9 cellular contexts compared by ENCODE assay signal in the genomic region with DNA sequence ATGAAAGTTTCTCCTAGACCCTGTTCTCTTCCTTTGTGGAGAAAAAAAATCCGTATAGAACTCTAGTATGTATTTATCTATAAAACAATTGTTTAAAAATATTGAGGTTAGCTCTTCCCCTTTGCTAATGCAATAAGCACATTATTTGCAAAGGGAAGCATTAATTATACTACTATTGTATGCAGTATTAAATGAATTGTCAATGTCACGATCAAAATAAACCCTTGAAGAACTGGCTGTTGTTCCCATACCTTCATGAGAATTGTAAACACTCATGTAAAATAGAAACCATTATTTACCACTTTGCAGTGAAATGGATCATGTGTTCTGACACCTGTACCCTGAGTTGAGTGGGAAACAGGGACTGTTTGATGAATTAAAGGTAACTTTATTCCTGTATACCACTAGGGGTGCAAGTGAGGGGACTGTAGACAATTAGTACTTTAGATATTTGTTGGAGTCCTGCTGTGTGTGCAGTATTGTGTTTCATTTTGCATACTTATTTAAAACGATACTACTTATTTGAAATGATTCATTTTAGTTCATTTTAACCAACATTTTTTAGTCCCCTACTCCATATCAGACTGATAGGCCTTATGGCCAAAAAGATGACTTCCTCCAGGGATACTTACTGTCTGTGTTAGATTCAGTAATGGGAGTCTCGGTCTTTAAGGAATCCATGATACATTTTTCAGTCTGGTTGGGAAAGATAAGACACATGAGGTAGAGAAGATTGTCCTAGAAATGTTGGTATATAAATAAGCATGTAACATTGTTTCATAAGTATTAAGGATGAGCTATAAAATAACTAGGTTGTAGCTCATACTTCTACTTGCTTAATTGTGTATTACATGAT. TPM values are rescaled to one million over a fixed set of nuclear protein-coding genes. Genes with fewer than 3 reads are reported as not detected.
DNase-seq lines count a peak whose midpoint lies in the region; ATAC-seq and TF ChIP-seq lines count a peak whose summit lies in the region.
"Had no signal": no experiment of that assay in that cellular context is flagged by ENCODE, and none has a peak within 500 bp of the region (broad histone marks: within the 10 kb centered on the region; RNA-seq: fewer than 3 reads in every experiment).

No MANE protein-coding gene starts in this region.

- H4K20me1 ChIP-seq in DND-41 (ENCODE audit: insufficient read depth, low read length): peaks cover 34% of the 10 kb centered on the region

- H3K27ac ChIP-seq in DND-41 (ENCODE audit: low read length): no peak overlapping the region
- H3K27ac ChIP-seq in VCaP: no peak overlapping the region
- H3K27ac ChIP-seq in liver (ENCODE audit: low read depth in 1 of 2, low read length in 2 of 2): no peak overlapping the region
- H3K27ac ChIP-seq: SJCRH30 had no signal

- no peak overlapping the region for H3K4me2 ChIP-seq in DND-41 (ENCODE audit: insufficient read depth, low read length)

- H3K9me3 ChIP-seq in DND-41 (ENCODE audit: insufficient read depth, low read length, severe bottlenecking) (no peaks in the 10 kb centered on the region), liver (ENCODE audit: control insufficient read depth in 4 of 4, low read length in 3 of 4) (no peaks in the 10 kb centered on the region)
- H3K9me3 ChIP-seq: SJCRH30 had no signal

- no peak overlapping the region for H3K9ac ChIP-seq in DND-41 (ENCODE audit: low read depth, low read length)
- H3K9ac ChIP-seq in liver (ENCODE audit: low read depth in 1 of 2, low read length in 2 of 2): no peak overlapping the region

- H3K79me2 ChIP-seq in DND-41 (ENCODE audit: insufficient read depth, low read length): peaks cover 65% of the 10 kb centered on the region

- ATAC-seq in DND-41 (ENCODE audit: insufficient read depth, low read depth) (peak; percentile 80), GM19351 (IDR thresholded peaks at IDR 0.05; ENCODE audit: unreplicated experiment) (peak; percentile 81), HG03442 (IDR thresholded peaks at IDR 0.05; ENCODE audit: unreplicated experiment) (peak; percentile 69)

- DNase-seq in DND-41 (no peak), mucosa of gallbladder (ENCODE audit: low spot score) (no peak), AG20443 (ENCODE audit: low spot score) (no peak), anterior cingulate cortex (lab: John Stamatoyannopoulos, UW) (no peak)

- H3K4me3 ChIP-seq in DND-41 (ENCODE audit: low read depth in 1 of 2, low read length in 2 of 2): no peak overlapping the region
- H3K4me3 ChIP-seq in liver (ENCODE audit: low read depth in 1 of 3, low read length in 3 of 3): no peak overlapping the region
- H3K4me3 ChIP-seq: SJCRH30 had no signal

- TF ChIP-seq CTCF in DND-41 (IDR thresholded peaks at IDR 0.05; ENCODE audit: borderline replicate concordance, extremely low read depth, low read length, poor library complexity, severe bottlenecking) (peak; percentile 65), VCaP (conservative IDR thresholded peaks at IDR 0.05) (peak; percentile 62), liver (IDR thresholded peaks at IDR 0.05; ENCODE audit: low read depth, low read length, missing input control) (peak; percentile 31)

- WGBS in liver: 89% methylated on average over 4 of the region's 4 CpGs

- H2AFZ ChIP-seq in DND-41 (ENCODE audit: low read depth, low read length): no peak overlapping the region

- H3K27me3 ChIP-seq in DND-41 (ENCODE audit: insufficient read depth, low read length, poor library complexity) (no peaks in the 10 kb centered on the region), liver (ENCODE audit: control insufficient read depth in 4 of 4, insufficient read depth in 4 of 4, low read length in 3 of 4) (no peaks in the 10 kb centered on the region)
- H3K27me3 ChIP-seq: SJCRH30 had no signal

- H3K4me1 ChIP-seq in DND-41 (ENCODE audit: insufficient read depth, low read length) (peaks cover 2% of the 10 kb centered on the region), liver (ENCODE audit: control insufficient read depth in 4 of 4, insufficient read depth in 4 of 4, low read length in 3 of 4) (peaks cover 0 to 13% (median 12%) of the 10 kb centered on the region in 4 donors)

- H3K36me3 ChIP-seq in DND-41 (ENCODE audit: insufficient read depth, low read length) (no peaks in the 10 kb centered on the region; the same call in 1 of the 2 replicates), liver (ENCODE audit: control insufficient read depth in 4 of 4, insufficient read depth in 3 of 4, low read depth in 1 of 4, low read length in 3 of 4) (no peaks in the 10 kb centered on the region)

- peak; percentile 39 to 73 for TF ChIP-seq RAD21 in liver (IDR thresholded peaks at IDR 0.05)

TF ChIP-seq in liver, 16 proteins besides CTCF, POLR2A, EP300 and RAD21:
- TF ChIP-seq SP1 (IDR thresholded peaks at IDR 0.05) (no peak), NR2F2 (IDR thresholded peaks at IDR 0.05) (no peak), HNF4G (IDR thresholded peaks at IDR 0.05) (no peak), YY1 (IDR thresholded peaks at IDR 0.05) (no peak), FOXA1 (IDR thresholded peaks at IDR 0.05) (no peak), RXRA (IDR thresholded peaks at IDR 0.05) (no peak), ZBTB33 (IDR thresholded peaks at IDR 0.05) (no peak), EGR1 (IDR thresholded peaks at IDR 0.05; ENCODE audit: low read depth in 2 of 2) (no peak), MAX (IDR thresholded peaks at IDR 0.05) (no peak), JUND (IDR thresholded peaks at IDR 0.05) (no peak), ATF3 (IDR thresholded peaks at IDR 0.05) (no peak), FOXA2 (IDR thresholded peaks at IDR 0.05) (no peak), GABPA (IDR thresholded peaks at IDR 0.05 in 1 of 2, conservative IDR thresholded peaks at IDR 0.05 in 1 of 2) (no peak), HNF4A (conservative IDR thresholded peaks at IDR 0.05) (no peak)
- TF ChIP-seq, protein P1, sequence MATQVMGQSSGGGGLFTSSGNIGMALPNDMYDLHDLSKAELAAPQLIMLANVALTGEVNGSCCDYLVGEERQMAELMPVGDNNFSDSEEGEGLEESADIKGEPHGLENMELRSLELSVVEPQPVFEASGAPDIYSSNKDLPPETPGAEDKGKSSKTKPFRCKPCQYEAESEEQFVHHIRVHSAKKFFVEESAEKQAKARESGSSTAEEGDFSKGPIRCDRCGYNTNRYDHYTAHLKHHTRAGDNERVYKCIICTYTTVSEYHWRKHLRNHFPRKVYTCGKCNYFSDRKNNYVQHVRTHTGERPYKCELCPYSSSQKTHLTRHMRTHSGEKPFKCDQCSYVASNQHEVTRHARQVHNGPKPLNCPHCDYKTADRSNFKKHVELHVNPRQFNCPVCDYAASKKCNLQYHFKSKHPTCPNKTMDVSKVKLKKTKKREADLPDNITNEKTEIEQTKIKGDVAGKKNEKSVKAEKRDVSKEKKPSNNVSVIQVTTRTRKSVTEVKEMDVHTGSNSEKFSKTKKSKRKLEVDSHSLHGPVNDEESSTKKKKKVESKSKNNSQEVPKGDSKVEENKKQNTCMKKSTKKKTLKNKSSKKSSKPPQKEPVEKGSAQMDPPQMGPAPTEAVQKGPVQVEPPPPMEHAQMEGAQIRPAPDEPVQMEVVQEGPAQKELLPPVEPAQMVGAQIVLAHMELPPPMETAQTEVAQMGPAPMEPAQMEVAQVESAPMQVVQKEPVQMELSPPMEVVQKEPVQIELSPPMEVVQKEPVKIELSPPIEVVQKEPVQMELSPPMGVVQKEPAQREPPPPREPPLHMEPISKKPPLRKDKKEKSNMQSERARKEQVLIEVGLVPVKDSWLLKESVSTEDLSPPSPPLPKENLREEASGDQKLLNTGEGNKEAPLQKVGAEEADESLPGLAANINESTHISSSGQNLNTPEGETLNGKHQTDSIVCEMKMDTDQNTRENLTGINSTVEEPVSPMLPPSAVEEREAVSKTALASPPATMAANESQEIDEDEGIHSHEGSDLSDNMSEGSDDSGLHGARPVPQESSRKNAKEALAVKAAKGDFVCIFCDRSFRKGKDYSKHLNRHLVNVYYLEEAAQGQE (IDR thresholded peaks at IDR 0.05): no peak

RNA-seq across cellular contexts. Expression of gene PKP4, which starts 7.9 kb away (rescaled TPM):
- total RNA-seq in liver (10 to 100 TPM; 24.9 to 33.8 TPM), mucosa of gallbladder (90.3 TPM)
- 10 to 100 TPM in 1 of 2 donors, 1 to 10 TPM in 1; 7.7 to 13.2 TPM for polyA plus RNA-seq in liver

RNA-seq across cellular contexts. Expression of gene CCDC148, which starts 8.1 kb away (rescaled TPM):
- total RNA-seq in liver: under 1 TPM; 0.25 to 0.37 TPM
- under 1 TPM; 0.02 to 0.42 TPM for polyA plus RNA-seq in liver
- 3.1 TPM for total RNA-seq in mucosa of gallbladder
